Comparison of ENCODE assay signal across 8 cellular contexts in the genomic region with DNA sequence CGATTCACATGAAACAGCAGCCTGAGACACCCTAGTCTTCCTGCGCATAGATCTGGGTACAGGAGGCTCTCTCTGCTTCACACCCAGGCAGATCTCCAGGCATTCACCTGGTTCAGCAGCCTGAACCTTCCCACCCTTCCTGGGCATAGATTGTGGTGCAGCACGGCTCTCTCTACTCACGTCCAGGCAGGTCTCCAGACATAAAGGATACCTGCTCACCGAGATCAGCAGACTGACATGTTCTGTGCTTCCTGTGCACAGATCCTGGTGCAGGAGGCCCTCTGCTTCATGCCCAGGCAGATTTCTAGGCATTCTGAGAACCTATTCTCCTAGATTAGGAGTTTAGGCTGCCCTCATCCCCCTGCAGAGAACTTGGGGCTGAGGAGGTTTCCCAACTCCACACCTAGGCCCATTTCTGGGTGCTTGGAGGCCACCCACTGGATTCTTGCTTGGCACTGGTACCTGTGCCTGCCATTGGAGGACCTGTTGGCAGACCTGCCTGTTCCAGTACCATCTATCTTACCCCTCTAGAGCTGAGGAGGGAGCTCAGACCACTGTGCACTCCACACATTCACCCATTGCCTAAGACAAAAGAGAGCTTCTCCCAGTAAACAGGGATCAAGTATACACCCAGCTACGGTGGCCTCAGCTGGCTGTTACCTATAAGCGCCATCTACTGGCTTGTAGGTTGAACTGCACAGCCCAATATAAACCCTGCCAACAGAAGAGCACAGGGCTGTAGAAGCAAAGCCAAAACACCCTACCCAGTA. TPM values are rescaled to one million over a fixed set of nuclear protein-coding genes. Genes with fewer than 3 reads are reported as not detected.
A peak's percentile ranks its signal among the peaks of the same experiment; 100 is the strongest.
DNase-seq lines count a peak whose midpoint lies in the region; ATAC-seq and TF ChIP-seq lines count a peak whose summit lies in the region.

No MANE protein-coding gene starts in this region.

- H3K9ac ChIP-seq in mesenchymal stem cell (ENCODE audit: low read length) (no peak overlapping the region), colonic mucosa (ENCODE audit: low read depth in 2 of 2, low read length in 2 of 2) (no peak overlapping the region)

- H3K36me3 ChIP-seq in mesenchymal stem cell (ENCODE audit: control insufficient read depth in 1 of 2, insufficient read depth in 2 of 2, low read depth in 1 of 2, low read length in 2 of 2), result no peaks in the 10 kb centered on the region
- no peaks in the 10 kb centered on the region for H3K36me3 ChIP-seq in colonic mucosa

- H3K14ac ChIP-seq in mesenchymal stem cell (ENCODE audit: low read length in 2 of 2), result no peak overlapping the region

- no peak overlapping the region for H3K4ac ChIP-seq in mesenchymal stem cell (ENCODE audit: low read depth in 1 of 2, low read length in 2 of 2)

- H3K4me1 ChIP-seq in mesenchymal stem cell (ENCODE audit: control insufficient read depth, insufficient read depth, low read depth, low read length), result no peaks in the 10 kb centered on the region
- no peaks in the 10 kb centered on the region for H3K4me1 ChIP-seq in colonic mucosa

- intact Hi-C loops in colonic mucosa (cut with DNase I), result no loop called here

- H2BK120ac ChIP-seq in mesenchymal stem cell (ENCODE audit: low read depth, low read length), result no peak overlapping the region

- H3K4me2 ChIP-seq in mesenchymal stem cell (ENCODE audit: low read length, poor library complexity, severe bottlenecking), result no peak overlapping the region

- H4K8ac ChIP-seq in mesenchymal stem cell (ENCODE audit: low read length), result no peak overlapping the region

- no peak overlapping the region for H2AK5ac ChIP-seq in mesenchymal stem cell (ENCODE audit: low read length, severe bottlenecking)

- H3K27me3 ChIP-seq in mesenchymal stem cell (ENCODE audit: control insufficient read depth in 1 of 2, insufficient read depth in 1 of 2, low read length in 2 of 2) (no peaks in the 10 kb centered on the region), colonic mucosa (no peaks in the 10 kb centered on the region)

- H2BK15ac ChIP-seq in mesenchymal stem cell (ENCODE audit: low read depth, poor library complexity, severe bottlenecking), result no peak overlapping the region

- peak; percentile 37 for DNase-seq in SIG-M5 treated with dmso at 0.1 percent for 504 hours (lab: John Stamatoyannopoulos, UW; ENCODE audit: unreplicated experiment)
- DNase-seq in SIG-M5 (lab: John Stamatoyannopoulos, UW), result no peak
- peak; percentile 12 for DNase-seq in mesenchymal stem cell
- DNase-seq in colonic mucosa, result no peak
- DNase-seq in NCI-H2196 treated with DMSO at 0.1 percent for 48 hours (lab: John Stamatoyannopoulos, UW; ENCODE audit: unreplicated experiment), result no peak

- WGBS in mesenchymal stem cell, result 46% methylated on average over 7 of the region's 7 CpGs

- no peak overlapping the region for H4K91ac ChIP-seq in mesenchymal stem cell (ENCODE audit: low read length)

- peak; percentile 81 for TF ChIP-seq CTCF in VCaP (conservative IDR thresholded peaks at IDR 0.05)
- TF ChIP-seq CTCF in colonic mucosa (IDR thresholded peaks at IDR 0.05), result no peak

- no peak overlapping the region for H2BK5ac ChIP-seq in mesenchymal stem cell (ENCODE audit: low read depth, low read length, poor library complexity, severe bottlenecking)

- H3K79me1 ChIP-seq in mesenchymal stem cell (replicated peaks; ENCODE audit: low read length, poor library complexity, severe bottlenecking), result no peaks in the 10 kb centered on the region

- H2BK12ac ChIP-seq in mesenchymal stem cell (ENCODE audit: low read length in 2 of 2), result no peak overlapping the region

- ATAC-seq in GM21528 (IDR thresholded peaks at IDR 0.05; ENCODE audit: low FRiP score, unreplicated experiment) (peak; percentile 98), HG03565 (IDR thresholded peaks at IDR 0.05; ENCODE audit: unreplicated experiment) (peak; percentile 91)

- no peak overlapping the region for H3K23ac ChIP-seq in mesenchymal stem cell (ENCODE audit: low read length in 2 of 2)

- H3K9me3 ChIP-seq in mesenchymal stem cell (ENCODE audit: control insufficient read depth, low read length), result peaks cover 13% of the 10 kb centered on the region
- H3K9me3 ChIP-seq in colonic mucosa, result no peaks in the 10 kb centered on the region

- no peak overlapping the region for H3K18ac ChIP-seq in mesenchymal stem cell (ENCODE audit: low read depth in 1 of 2, low read length in 2 of 2)

- no peak overlapping the region for H2AFZ ChIP-seq in mesenchymal stem cell (ENCODE audit: low read depth, low read length)

- no peak overlapping the region for H3K27ac ChIP-seq in VCaP
- H3K27ac ChIP-seq in mesenchymal stem cell (ENCODE audit: low read length, poor library complexity, severe bottlenecking), result no peak overlapping the region
- no peak overlapping the region for H3K27ac ChIP-seq in colonic mucosa

- H3K4me3 ChIP-seq in mesenchymal stem cell (ENCODE audit: insufficient read depth in 1 of 2, low read depth in 1 of 2, low read length in 2 of 2) (no peak overlapping the region), colonic mucosa (no peak overlapping the region)

RNA-seq across cellular contexts. Expression of gene GARIN6, which starts 28.0 kb away (rescaled TPM):
- not detected for polyA plus RNA-seq in mesenchymal stem cell (2013, experiment 1 of 2)
- polyA plus RNA-seq in mesenchymal stem cell (2013, experiment 2 of 2), result not detected
- not detected for total RNA-seq in colonic mucosa

Comparison
In these comparisons a context has a peak if more than half of its experiments do, and no peak if none do; other contexts are left out.
1. DNase-seq: peak in SIG-M5 treated with dmso at 0.1 percent for 504 hours (single experiment) and mesenchymal stem cell (single experiment); none in SIG-M5 (single experiment), colonic mucosa (single experiment) and NCI-H2196 treated with DMSO at 0.1 percent for 48 hours (single experiment).